ENCODE assay signal across 11 cellular contexts in genomic region chr9:38662763-38663593, GRCh38. TPM values are rescaled to one million over a fixed set of nuclear protein-coding genes. Genes with fewer than 3 reads are reported as not detected.
A peak's percentile ranks its signal among the peaks of the same experiment; 100 is the strongest.
DNase-seq lines count a peak whose midpoint lies in the region; ATAC-seq lines count a peak whose summit lies in the region.
"Had no signal": no experiment of that assay in that cellular context is flagged by ENCODE, and none has a peak within 500 bp of the region (broad histone marks: within the 10 kb centered on the region; RNA-seq: fewer than 3 reads in every experiment).

No MANE protein-coding gene starts in this region.

- H3K9ac ChIP-seq in adipocyte (ENCODE audit: low read length): no peak overlapping the region
- H3K9ac ChIP-seq: GM23248 had no signal

- H3K4me3 ChIP-seq in H7 (ENCODE audit: insufficient read depth, low read depth, low read length): no peak overlapping the region
- no peak overlapping the region for H3K4me3 ChIP-seq in adipocyte (ENCODE audit: low read length)
- H3K4me3 ChIP-seq: GM23248, left lung had no signal

- no peak overlapping the region for H3K27ac Mint-ChIP-seq in activated naive CD8-positive, alpha-beta T cell treated with anti-CD3 and anti-CD28 coated beads, Interleukin-2, amount 50 U/mL, for 24 hours
- H3K27ac Mint-ChIP-seq: stimulated activated memory B cell treated with anti-CD40 and anti-IgM and Interleukin-4, amounts not matched to agents 10 μg/mL and 1 μg/mL and 100 μg/mL, for 72 hours had no signal

- H3K9me3 Mint-ChIP-seq in activated naive CD8-positive, alpha-beta T cell treated with anti-CD3 and anti-CD28 coated beads, Interleukin-2, amount 50 U/mL, for 24 hours: no peaks in the 10 kb centered on the region
- H3K9me3 Mint-ChIP-seq: stimulated activated memory B cell treated with anti-CD40 and anti-IgM and Interleukin-4, amounts not matched to agents 10 μg/mL and 1 μg/mL and 100 μg/mL, for 72 hours had no signal

- no peaks in the 10 kb centered on the region for H3K36me3 Mint-ChIP-seq in activated naive CD8-positive, alpha-beta T cell treated with anti-CD3 and anti-CD28 coated beads, Interleukin-2, amount 50 U/mL, for 24 hours (ENCODE audit: low read depth)
- H3K36me3 Mint-ChIP-seq: stimulated activated memory B cell treated with anti-CD40 and anti-IgM and Interleukin-4, amounts not matched to agents 10 μg/mL and 1 μg/mL and 100 μg/mL, for 72 hours had no signal

- peak; percentile 47 for DNase-seq in H7
- peak; percentile 80 for DNase-seq in adipocyte (ENCODE audit: low read depth)
- peak; percentile 29 for DNase-seq in glomerular visceral epithelial cell (ENCODE audit: extremely low spot score)
- DNase-seq in posterior cingulate gyrus: peak in 9 of 10 donors; percentile 41 to 95 (median 61)
- DNase-seq in activated naive CD8-positive, alpha-beta T cell treated with anti-CD3 and anti-CD28 coated beads, Interleukin-2, amount 50 U/mL, for 24 hours: no peak
- no peak for DNase-seq in activated gamma-delta T cell treated with Interleukin-2 at 50 U/mL for 16 hours
- no peak for DNase-seq in SKM-1 (lab: John Stamatoyannopoulos, UW; ENCODE audit: unreplicated experiment)
- DNase-seq: activated effector memory CD4-positive, alpha-beta T cell treated with anti-CD3 and anti-CD28 coated beads, Interleukin-2, amount 50 U/mL, for 16 hours; GM23248; left lung had no signal

- H3K9me3 ChIP-seq in adipocyte (ENCODE audit: control insufficient read depth, low read length): no peaks in the 10 kb centered on the region
- H3K9me3 ChIP-seq: left lung had no signal

- H3K36me3 ChIP-seq in H7 (replicated peaks; ENCODE audit: control insufficient read depth, insufficient read depth, low read length): no peaks in the 10 kb centered on the region
- H3K36me3 ChIP-seq in adipocyte (ENCODE audit: control insufficient read depth, insufficient read depth, low read length, severe bottlenecking): no peaks in the 10 kb centered on the region
- H3K36me3 ChIP-seq: left lung had no signal

- H3K27me3 Mint-ChIP-seq in activated naive CD8-positive, alpha-beta T cell treated with anti-CD3 and anti-CD28 coated beads, Interleukin-2, amount 50 U/mL, for 24 hours: peaks cover 13% of the 10 kb centered on the region

- no peak for ATAC-seq in activated naive CD8-positive, alpha-beta T cell treated with anti-CD3 and anti-CD28 coated beads, Interleukin-2, amount 50 U/mL, for 24 hours
- ATAC-seq: left lung; stimulated activated memory B cell treated with anti-CD40 and anti-IgM and Interleukin-4, amounts not matched to agents 10 μg/mL and 1 μg/mL and 100 μg/mL, for 72 hours had no signal

- no peak overlapping the region for H3K4me3 Mint-ChIP-seq in activated naive CD8-positive, alpha-beta T cell treated with anti-CD3 and anti-CD28 coated beads, Interleukin-2, amount 50 U/mL, for 24 hours
- H3K4me3 Mint-ChIP-seq: stimulated activated memory B cell treated with anti-CD40 and anti-IgM and Interleukin-4, amounts not matched to agents 10 μg/mL and 1 μg/mL and 100 μg/mL, for 72 hours had no signal

- no peaks in the 10 kb centered on the region for H3K4me1 ChIP-seq in adipocyte (ENCODE audit: control insufficient read depth, insufficient read depth, low read length)
- H3K4me1 ChIP-seq: left lung had no signal

- H3K4me1 Mint-ChIP-seq in activated naive CD8-positive, alpha-beta T cell treated with anti-CD3 and anti-CD28 coated beads, Interleukin-2, amount 50 U/mL, for 24 hours: no peaks in the 10 kb centered on the region
- H3K4me1 Mint-ChIP-seq: stimulated activated memory B cell treated with anti-CD40 and anti-IgM and Interleukin-4, amounts not matched to agents 10 μg/mL and 1 μg/mL and 100 μg/mL, for 72 hours had no signal

- no peaks in the 10 kb centered on the region for H3K27me3 ChIP-seq in H7 (ENCODE audit: control insufficient read depth, insufficient read depth, low read length)
- peaks cover 8% of the 10 kb centered on the region for H3K27me3 ChIP-seq in adipocyte (replicated peaks; ENCODE audit: control insufficient read depth, insufficient read depth, low read length)

- intact Hi-C loops in posterior cingulate gyrus (cut with DNase I): loop anchor here (5.0 kb wide), 1 partner anchor 39 kb away; no protein-coding TSS in a partner anchor

RNA-seq across cellular contexts. Expression of gene ANKRD18A, which starts 42.6 kb away (rescaled TPM):
- 0.35 and 1.2 TPM in 2 replicates for total RNA-seq in H7 (2014; rRNA removed; shearing (Covaris generic))
- total RNA-seq: GM23248 had no signal

RNA-seq across cellular contexts. Expression of gene FAM240B, which starts 57.0 kb away (rescaled TPM):
- not detected in 2 replicates for total RNA-seq in H7 (2014; rRNA removed; shearing (Covaris generic))
- total RNA-seq: GM23248, left lung had no signal

Comparison
In these comparisons a context has a peak if more than half of its experiments do, and no peak if none do; other contexts are left out.
1. DNase-seq: peak in H7 (single experiment), adipocyte (single experiment), glomerular visceral epithelial cell (single experiment) and posterior cingulate gyrus (9 of 10); none in activated naive CD8-positive, alpha-beta T cell treated with anti-CD3 and anti-CD28 coated beads, Interleukin-2, amount 50 U/mL, for 24 hours (single experiment), activated gamma-delta T cell treated with Interleukin-2 at 50 U/mL for 16 hours (single experiment) and SKM-1 (single experiment).